Comparison of ENCODE assay signal across 1 cellular context in the genomic region with DNA sequence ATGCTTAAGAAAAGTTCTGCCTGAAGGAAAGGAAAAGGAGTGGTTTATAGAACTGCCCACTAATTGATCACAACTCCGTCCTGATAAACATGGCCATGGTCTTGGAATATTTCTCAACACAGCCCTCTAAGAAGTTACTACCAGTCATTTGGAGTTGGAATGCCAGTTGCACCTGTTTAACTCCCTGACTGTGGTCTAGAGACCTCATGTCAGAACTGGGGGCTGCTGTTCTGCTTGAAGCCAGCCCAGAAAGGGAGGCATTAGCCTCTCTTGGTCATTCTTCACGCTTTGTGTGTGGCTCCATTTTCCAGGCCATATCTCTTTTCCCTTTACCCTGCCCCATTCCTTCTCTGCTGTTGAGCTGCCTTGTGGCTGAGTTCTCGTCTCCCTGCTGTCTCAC.
TF ChIP-seq lines count a peak whose summit lies in the region.

No MANE protein-coding gene starts in this region.

TF ChIP-seq in SK-N-SH, 30 proteins besides CTCF, POLR2A, EP300 and RAD21 (continued from another document):
- TF ChIP-seq, protein P1, sequence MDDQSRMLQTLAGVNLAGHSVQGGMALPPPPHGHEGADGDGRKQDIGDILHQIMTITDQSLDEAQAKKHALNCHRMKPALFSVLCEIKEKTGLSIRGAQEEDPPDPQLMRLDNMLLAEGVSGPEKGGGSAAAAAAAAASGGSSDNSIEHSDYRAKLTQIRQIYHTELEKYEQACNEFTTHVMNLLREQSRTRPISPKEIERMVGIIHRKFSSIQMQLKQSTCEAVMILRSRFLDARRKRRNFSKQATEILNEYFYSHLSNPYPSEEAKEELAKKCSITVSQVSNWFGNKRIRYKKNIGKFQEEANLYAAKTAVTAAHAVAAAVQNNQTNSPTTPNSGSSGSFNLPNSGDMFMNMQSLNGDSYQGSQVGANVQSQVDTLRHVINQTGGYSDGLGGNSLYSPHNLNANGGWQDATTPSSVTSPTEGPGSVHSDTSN (IDR thresholded peaks at IDR 0.05) = no peak
- TF ChIP-seq SMC3 (IDR thresholded peaks at IDR 0.05; ENCODE audit: low read depth, low read length) = no peak
- TF ChIP-seq TAF1 (IDR thresholded peaks at IDR 0.05; ENCODE audit: borderline replicate concordance, low read depth, low read length) = no peak
